In the genomic region with DNA sequence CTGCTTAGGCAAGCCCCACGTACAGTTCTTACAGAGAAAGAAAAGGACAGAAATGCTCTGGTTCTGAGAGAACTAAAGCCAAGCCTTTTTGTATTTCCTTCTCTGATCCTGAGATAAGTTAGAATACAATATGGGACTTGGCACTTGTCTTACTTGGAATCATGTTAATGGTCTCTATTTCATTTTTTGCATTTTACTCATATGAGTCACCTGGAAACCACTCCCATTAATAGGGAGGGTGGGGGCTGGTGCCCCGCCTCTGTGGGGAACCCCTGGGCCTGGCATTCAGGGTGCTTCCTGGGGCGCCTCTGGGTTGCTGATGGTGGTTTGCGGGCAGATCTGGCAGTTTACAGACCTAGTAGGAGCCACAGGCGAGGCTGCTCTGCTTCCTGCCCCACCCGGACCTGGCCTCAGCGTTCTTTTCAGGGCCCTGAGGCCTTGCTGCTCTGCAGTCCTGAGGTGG, we compare ENCODE assay signal across 8 cellular contexts. TPM values are rescaled to one million over a fixed set of nuclear protein-coding genes. Genes with fewer than 3 reads are reported as not detected.
DNase-seq lines count a peak whose midpoint lies in the region; ATAC-seq and TF ChIP-seq lines count a peak whose summit lies in the region.

No MANE protein-coding gene starts in this region.

- intact Hi-C loops in body of pancreas (cut with DNase I) (no loop called here), prostate gland (cut with DNase I) (no loop called here), uterus (cut with DNase I; ENCODE audit: low total_unique reads) (no loop called here)

- H3K27ac ChIP-seq in body of pancreas (peak overlapping the region in 3 of 4 donors; percentile 15 to 49 (median 29)), prostate gland (peak overlapping the region; percentile 35 to 51), uterus (peak overlapping the region; percentile 5 to 58)

- DNase-seq in UCSD-AML1 (lab: John Stamatoyannopoulos, UW; ENCODE audit: unreplicated experiment) (peak; percentile 83), body of pancreas (peak; percentile 23 to 54 (median 42)), prostate gland (ENCODE audit: low spot score) (peak; percentile 63), uterus (peak in 1 of 2 donors; percentile 43), inferior parietal cortex (ENCODE audit: extremely low spot score) (no peak), NCI-H1694 (lab: John Stamatoyannopoulos, UW) (no peak)

- no peak overlapping the region for H3K4me3 ChIP-seq in body of pancreas
- H3K4me3 ChIP-seq in prostate gland = no peak overlapping the region
- no peak overlapping the region for H3K4me3 ChIP-seq in uterus

- peak; percentile 83 for ATAC-seq in GM18498 (IDR thresholded peaks at IDR 0.05; ENCODE audit: unreplicated experiment)
- peak; percentile 92 for ATAC-seq in HG03432 (IDR thresholded peaks at IDR 0.05; ENCODE audit: unreplicated experiment)
- ATAC-seq in body of pancreas = peak; percentile 77

- no peaks in the 10 kb centered on the region for H3K27me3 ChIP-seq in body of pancreas
- H3K27me3 ChIP-seq in prostate gland (replicated peaks; ENCODE audit: insufficient read depth) = no peaks in the 10 kb centered on the region
- no peaks in the 10 kb centered on the region for H3K27me3 ChIP-seq in uterus

- TF ChIP-seq POLR2A in body of pancreas (IDR thresholded peaks at IDR 0.05) = no peak
- TF ChIP-seq POLR2A in prostate gland (IDR thresholded peaks at IDR 0.05) = no peak
- no peak for TF ChIP-seq POLR2A in uterus (IDR thresholded peaks at IDR 0.05)

- H3K4me1 ChIP-seq in body of pancreas (peaks cover 5% of the 10 kb centered on the region), prostate gland (replicated peaks) (no peaks in the 10 kb centered on the region), uterus (peaks cover 3 to 4% of the 10 kb centered on the region in 2 donors)

- WGBS in body of pancreas, 2 donors = 53 to 73% methylated on average over 7 of the region's 7 CpGs
- 26% methylated on average over 7 of the region's 7 CpGs for WGBS in prostate gland

- no peak for TF ChIP-seq CTCF in body of pancreas (IDR thresholded peaks at IDR 0.05)
- no peak for TF ChIP-seq CTCF in prostate gland (IDR thresholded peaks at IDR 0.05)
- no peak for TF ChIP-seq CTCF in uterus (IDR thresholded peaks at IDR 0.05)

- H3K36me3 ChIP-seq in body of pancreas (replicated peaks in 1 of 2; ENCODE audit: insufficient read depth in 1 of 2, low read depth in 2 of 2) (no peaks in the 10 kb centered on the region), prostate gland (no peaks in the 10 kb centered on the region), uterus (no peaks in the 10 kb centered on the region)

- H3K9me3 ChIP-seq in body of pancreas = no peaks in the 10 kb centered on the region
- no peaks in the 10 kb centered on the region for H3K9me3 ChIP-seq in prostate gland
- H3K9me3 ChIP-seq in uterus = no peaks in the 10 kb centered on the region

RNA-seq across cellular contexts. Expression of gene TSPAN2, which starts 26.7 kb away (rescaled TPM):
- total RNA-seq in body of pancreas (1 to 10 TPM; 2.6 to 4.0 TPM), prostate gland (10 to 100 TPM in 1 of 2 donors, 1 to 10 TPM in 1; 6.9 to 11.3 TPM), uterus (10 to 100 TPM; 40.5 to 87.6 (median 56.8) TPM)

RNA-seq across cellular contexts. Expression of gene TSHB, which starts 32.9 kb away (rescaled TPM):
- not detected for total RNA-seq in body of pancreas
- not detected for total RNA-seq in prostate gland
- total RNA-seq in uterus = not detected

Comparison
In these comparisons a context has a peak if more than half of its experiments do, and no peak if none do; other contexts are left out.
1. DNase-seq: peak in UCSD-AML1 (single experiment), body of pancreas (4 of 4) and prostate gland (single experiment); none in inferior parietal cortex (single experiment) and NCI-H1694 (single experiment).
2. Peak in every context shown above with its lines, with median percentiles within 50 percentile points of each other: ATAC-seq and H3K27ac ChIP-seq.